Comparison of ENCODE assay signal across 9 cellular contexts in the genomic region with DNA sequence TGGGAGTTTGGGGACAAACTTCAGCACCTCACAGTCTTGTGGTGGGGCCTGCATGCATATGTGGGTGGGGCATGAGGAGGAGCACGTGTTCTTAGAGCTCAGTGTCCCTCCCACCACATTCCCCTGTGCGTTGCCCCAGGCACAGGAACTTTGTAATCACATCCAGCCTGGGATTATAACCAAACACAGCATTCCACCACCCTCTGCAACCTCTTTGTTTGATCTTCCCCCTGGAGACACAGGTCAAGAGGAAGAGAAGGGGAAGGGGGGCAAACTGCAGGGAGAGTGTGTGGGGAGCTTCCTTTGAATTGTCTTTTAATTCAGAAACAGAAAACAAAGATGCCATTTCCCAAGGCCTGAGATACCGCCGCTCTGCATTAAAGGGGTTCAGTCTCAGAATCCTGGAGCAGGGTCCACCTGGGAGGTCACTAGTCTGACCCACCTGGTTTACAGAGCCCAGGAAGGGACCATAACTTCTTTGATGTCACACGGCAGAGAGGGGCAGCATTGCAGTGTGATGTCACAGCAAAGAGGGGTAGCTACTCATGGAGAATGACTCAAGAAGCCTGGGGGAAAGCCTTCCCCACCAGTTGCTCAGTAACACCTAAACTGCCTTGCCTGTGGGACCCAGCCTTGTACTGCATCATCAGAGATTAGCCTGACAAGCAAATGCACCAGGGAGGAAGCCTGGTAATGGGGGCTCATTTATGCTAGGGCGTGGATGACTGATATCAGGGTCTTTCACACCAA.
DNase-seq lines count a peak whose midpoint lies in the region; ATAC-seq and TF ChIP-seq lines count a peak whose summit lies in the region.
"Had no signal": no experiment of that assay in that cellular context is flagged by ENCODE, and none has a peak within 500 bp of the region (broad histone marks: within the 10 kb centered on the region; RNA-seq: fewer than 3 reads in every experiment).

No MANE protein-coding gene starts in this region.

- peak overlapping the region; percentile 81 for H3K27ac Mint-ChIP-seq in activated naive CD8-positive, alpha-beta T cell treated with anti-CD3 and anti-CD28 coated beads, Interleukin-2, amount 10 ng/mL, durations not matched to agents 7 days and 5 days

- WGBS in hepatocyte (ENCODE audit: low lambda C conversion rate, missing lambda C conversion rate): 14% methylated on average over 6 of the region's 6 CpGs
- WGBS in testis, 2 donors: 56 to 58% methylated on average over 6 of the region's 6 CpGs

- no peaks in the 10 kb centered on the region for H3K9me2 ChIP-seq in hepatocyte (replicated peaks; ENCODE audit: insufficient read depth)

- peaks cover 48% of the 10 kb centered on the region for H3K4me1 ChIP-seq in hepatocyte (ENCODE audit: insufficient read depth)
- H3K4me1 ChIP-seq in testis: peaks cover 21% of the 10 kb centered on the region

- H3K4me3 Mint-ChIP-seq in activated naive CD8-positive, alpha-beta T cell treated with anti-CD3 and anti-CD28 coated beads, Interleukin-2, amount 10 ng/mL, durations not matched to agents 7 days and 5 days: peak overlapping the region; percentile 71

- ATAC-seq in activated naive CD8-positive, alpha-beta T cell treated with anti-CD3 and anti-CD28 coated beads, Interleukin-2, amount 10 ng/mL, durations not matched to agents 7 days and 5 days (ENCODE audit: low read depth): no peak
- ATAC-seq in GM21390 (IDR thresholded peaks at IDR 0.05; ENCODE audit: unreplicated experiment) (no peak), GM19324 (IDR thresholded peaks at IDR 0.05; ENCODE audit: low FRiP score, unreplicated experiment) (no peak)

- H3K79me2 ChIP-seq in hepatocyte: no peaks in the 10 kb centered on the region

- no peaks in the 10 kb centered on the region for H3K27me3 ChIP-seq in hepatocyte
- H3K27me3 ChIP-seq in testis: no peaks in the 10 kb centered on the region

- no peaks in the 10 kb centered on the region for H3K27me3 Mint-ChIP-seq in activated naive CD8-positive, alpha-beta T cell treated with anti-CD3 and anti-CD28 coated beads, Interleukin-2, amount 10 ng/mL, durations not matched to agents 7 days and 5 days

- peaks cover 5% of the 10 kb centered on the region for H3K9me3 Mint-ChIP-seq in activated naive CD8-positive, alpha-beta T cell treated with anti-CD3 and anti-CD28 coated beads, Interleukin-2, amount 10 ng/mL, durations not matched to agents 7 days and 5 days

- peak overlapping the region; percentile 19 for H2AFZ ChIP-seq in hepatocyte

- H3K4me1 Mint-ChIP-seq in activated naive CD8-positive, alpha-beta T cell treated with anti-CD3 and anti-CD28 coated beads, Interleukin-2, amount 10 ng/mL, durations not matched to agents 7 days and 5 days: peaks cover 8% of the 10 kb centered on the region

- intact Hi-C loops in testis (cut with DNase I; ENCODE audit: low total_unique reads): no loop called here

- no peaks in the 10 kb centered on the region for H3K36me3 Mint-ChIP-seq in activated naive CD8-positive, alpha-beta T cell treated with anti-CD3 and anti-CD28 coated beads, Interleukin-2, amount 10 ng/mL, durations not matched to agents 7 days and 5 days

- peak overlapping the region; percentile 90 for H3K27ac ChIP-seq in hepatocyte
- H3K27ac ChIP-seq in testis: peak overlapping the region; percentile 62 to 89

- DNase-seq in NCI-H82 (lab: John Stamatoyannopoulos, UW): peak; percentile 8
- DNase-seq in NCI-H82 treated with DMSO at 0.1 percent for 48 hours (lab: John Stamatoyannopoulos, UW; ENCODE audit: unreplicated experiment): no peak
- no peak for DNase-seq in activated naive CD8-positive, alpha-beta T cell treated with anti-CD3 and anti-CD28 coated beads, Interleukin-2, amount 10 ng/mL, durations not matched to agents 7 days and 5 days
- DNase-seq in hepatocyte (ENCODE audit: low spot score): peak; percentile 75
- peak; percentile 60 for DNase-seq in testis
- no peak for DNase-seq in 8988T
- DNase-seq: midbrain had no signal

- no peak for TF ChIP-seq CTCF in hepatocyte (IDR thresholded peaks at IDR 0.05; ENCODE audit: poor library complexity)
- no peak for TF ChIP-seq CTCF in testis (IDR thresholded peaks at IDR 0.05)

- peak overlapping the region; percentile 55 for H3K4me2 ChIP-seq in hepatocyte

- TF ChIP-seq POLR2A in testis (IDR thresholded peaks at IDR 0.05): no peak

- POLR2A ChIA-PET in activated naive CD8-positive, alpha-beta T cell treated with anti-CD3 and anti-CD28 coated beads, Interleukin-2, amount 10 ng/mL, durations not matched to agents 7 days and 5 days (lab: Charles Lee): interaction anchor here (0.5 kb wide), 1 partner anchor 977 kb away, joined by 3 read pairs; no protein-coding TSS in a partner anchor

- H3K4me3 ChIP-seq in hepatocyte (no peak overlapping the region), testis (no peak overlapping the region)

- H3K9me3 ChIP-seq in hepatocyte (ENCODE audit: low read depth) (no peaks in the 10 kb centered on the region), testis (no peaks in the 10 kb centered on the region)

- no peaks in the 10 kb centered on the region for H4K20me1 ChIP-seq in hepatocyte (ENCODE audit: insufficient read depth, poor library complexity, severe bottlenecking)

- H3K36me3 ChIP-seq in hepatocyte (replicated peaks; ENCODE audit: insufficient read depth, low read depth): no peaks in the 10 kb centered on the region
- H3K36me3 ChIP-seq in testis (ENCODE audit: low read depth, missing control alignments): no peaks in the 10 kb centered on the region

Comparison
In these comparisons a context has a peak if more than half of its experiments do, and no peak if none do; other contexts are left out.
1. DNase-seq: peak in NCI-H82 (single experiment), hepatocyte (single experiment) and testis (single experiment); none in NCI-H82 treated with DMSO at 0.1 percent for 48 hours (single experiment), activated naive CD8-positive, alpha-beta T cell treated with anti-CD3 and anti-CD28 coated beads, Interleukin-2, amount 10 ng/mL, durations not matched to agents 7 days and 5 days (single experiment) and 8988T (single experiment).